Comparison of ENCODE assay signal across 1 cellular context in the genomic region with DNA sequence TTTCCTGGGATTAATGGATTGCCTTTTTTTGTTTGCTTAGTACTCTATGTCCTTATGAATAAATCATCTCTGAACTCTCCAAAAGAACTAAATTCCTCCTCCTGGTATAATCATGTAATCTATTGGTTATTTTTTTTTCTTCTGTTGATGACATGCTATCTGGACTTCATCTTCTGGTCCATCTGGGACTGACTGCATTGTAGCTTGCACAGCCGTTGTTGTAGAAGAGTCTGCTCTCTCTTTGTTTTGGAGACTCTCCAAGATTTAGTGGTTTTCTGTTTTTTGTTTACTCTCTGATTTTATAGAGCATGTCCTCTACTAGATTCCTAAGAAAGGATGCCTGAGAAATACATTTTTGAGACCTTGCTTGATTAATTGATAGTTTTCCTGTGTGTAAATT.
TF ChIP-seq lines count a peak whose summit lies in the region.

No MANE protein-coding gene starts in this region.

TF ChIP-seq in A549, 52 proteins besides CTCF, POLR2A, EP300 and RAD21 (continued from another document):
- peak; percentile 40; the same call in 1 of the 2 replicates for TF ChIP-seq GATA3 (IDR thresholded peaks at IDR 0.05; ENCODE audit: borderline replicate concordance)
- no peak for TF ChIP-seq MAFK (IDR thresholded peaks at IDR 0.05; ENCODE audit: partially characterized antibody)
- no peak for TF ChIP-seq MAZ (IDR thresholded peaks at IDR 0.05; ENCODE audit: borderline replicate concordance, low read depth, low read length)
